1 cellular context compared by ENCODE assay signal in genomic region chr12:133130038-133130807, GRCh38.
TF ChIP-seq lines count a peak whose summit lies in the region.

ZNF10 (plus strand) TSS chr12:133130627; CDS start chr12:133144493, 13,866 bp downstream.
ZNF891 (minus strand) TSS chr12:133130274; CDS start chr12:133121918, 8,356 bp downstream.

TF ChIP-seq in HepG2, 621 proteins besides CTCF, POLR2A, EP300 and RAD21 (continued from another document and continues in another):
- TF ChIP-seq GMEB2 (CRISPR knock-in tag; IDR thresholded peaks at IDR 0.05; ENCODE audit: low read depth) (peak; percentile 94), TEAD2 (CRISPR knock-in tag; IDR thresholded peaks at IDR 0.05) (no peak), ZNF639 (CRISPR knock-in tag; conservative IDR thresholded peaks at IDR 0.05) (peak; percentile 95), TOPORS (CRISPR knock-in tag; IDR thresholded peaks at IDR 0.05) (no peak), MTERF4 (CRISPR knock-in tag; IDR thresholded peaks at IDR 0.05) (peak; percentile 38), CEBPB (IDR thresholded peaks at IDR 0.05; ENCODE audit: borderline replicate concordance, low read depth, low read length) (no peak), FOSL1 (CRISPR knock-in tag; IDR thresholded peaks at IDR 0.05; ENCODE audit: borderline replicate concordance) (no peak), GABPB1 (CRISPR knock-in tag; IDR thresholded peaks at IDR 0.05) (peak; percentile 93), ZC3H13 (CRISPR knock-in tag; IDR thresholded peaks at IDR 0.05) (peak; percentile 63; the same call in 1 of the 2 replicates), FOXO4 (CRISPR knock-in tag; conservative IDR thresholded peaks at IDR 0.05) (no peak), NFE2 (CRISPR knock-in tag; IDR thresholded peaks at IDR 0.05) (no peak), ZBTB42 (CRISPR knock-in tag; IDR thresholded peaks at IDR 0.05) (no peak), MIER2 (CRISPR knock-in tag; IDR thresholded peaks at IDR 0.05) (peak; percentile 13), TCF12 (IDR thresholded peaks at IDR 0.05) (no peak), TCF12 (CRISPR knock-in tag; IDR thresholded peaks at IDR 0.05) (no peak; the same call in 1 of the 2 replicates), MED1 (CRISPR knock-in tag; IDR thresholded peaks at IDR 0.05) (peak; percentile 31; the same call in 1 of the 2 replicates), MTA1 (CRISPR knock-in tag; IDR thresholded peaks at IDR 0.05; ENCODE audit: borderline replicate concordance) (peak; percentile 74), ARHGAP35 (CRISPR knock-in tag; IDR thresholded peaks at IDR 0.05; ENCODE audit: borderline replicate concordance) (peak; percentile 70), ZSCAN9 (CRISPR knock-in tag; IDR thresholded peaks at IDR 0.05; ENCODE audit: borderline replicate concordance) (peak; percentile 40; the same call in 1 of the 2 replicates), ZMAT5 (CRISPR knock-in tag; IDR thresholded peaks at IDR 0.05; ENCODE audit: borderline replicate concordance, low read depth) (no peak), ZBTB21 (CRISPR knock-in tag; IDR thresholded peaks at IDR 0.05) (peak; percentile 96), U2AF1 (optimal IDR thresholded peaks at IDR 0.05; ENCODE audit: low read depth, low read length) (no peak), ZNF292 (CRISPR knock-in tag; IDR thresholded peaks at IDR 0.05; ENCODE audit: borderline replicate concordance, low read depth) (peak; percentile 6; the same call in 1 of the 2 replicates), ZNF280D (CRISPR knock-in tag; IDR thresholded peaks at IDR 0.05) (peak; percentile 89), ZNF264 (CRISPR knock-in tag; IDR thresholded peaks at IDR 0.05) (peak; percentile 54; the same call in 1 of the 2 replicates), ZBTB20 (CRISPR knock-in tag; IDR thresholded peaks at IDR 0.05; ENCODE audit: borderline replicate concordance, low read depth) (0 out of 2 replicates have a peak, but pooled peaks have one; percentile 54), CBFB (CRISPR knock-in tag; IDR thresholded peaks at IDR 0.05) (peak; percentile 24; the same call in 1 of the 2 replicates), ZNF816 (CRISPR knock-in tag; IDR thresholded peaks at IDR 0.05; ENCODE audit: borderline replicate concordance) (no peak), ZNF224 (CRISPR knock-in tag; IDR thresholded peaks at IDR 0.05) (peak; percentile 80; the same call in 1 of the 2 replicates), MTA3 (CRISPR knock-in tag; IDR thresholded peaks at IDR 0.05) (no peak), KLF16 (CRISPR knock-in tag; IDR thresholded peaks at IDR 0.05) (peak in 1 of 2 experiments; percentile 87; a peak in 2 of 4 replicates), KLF9 (CRISPR knock-in tag; IDR thresholded peaks at IDR 0.05; ENCODE audit: low read depth) (peak; percentile 19; the same call in 1 of the 2 replicates), RARA (CRISPR knock-in tag; IDR thresholded peaks at IDR 0.05) (0 out of 2 replicates have a peak, but pooled peaks have one; percentile 7), BATF2 (CRISPR knock-in tag; IDR thresholded peaks at IDR 0.05) (no peak; the same call in 1 of the 2 replicates)
- TF ChIP-seq, protein P1, sequence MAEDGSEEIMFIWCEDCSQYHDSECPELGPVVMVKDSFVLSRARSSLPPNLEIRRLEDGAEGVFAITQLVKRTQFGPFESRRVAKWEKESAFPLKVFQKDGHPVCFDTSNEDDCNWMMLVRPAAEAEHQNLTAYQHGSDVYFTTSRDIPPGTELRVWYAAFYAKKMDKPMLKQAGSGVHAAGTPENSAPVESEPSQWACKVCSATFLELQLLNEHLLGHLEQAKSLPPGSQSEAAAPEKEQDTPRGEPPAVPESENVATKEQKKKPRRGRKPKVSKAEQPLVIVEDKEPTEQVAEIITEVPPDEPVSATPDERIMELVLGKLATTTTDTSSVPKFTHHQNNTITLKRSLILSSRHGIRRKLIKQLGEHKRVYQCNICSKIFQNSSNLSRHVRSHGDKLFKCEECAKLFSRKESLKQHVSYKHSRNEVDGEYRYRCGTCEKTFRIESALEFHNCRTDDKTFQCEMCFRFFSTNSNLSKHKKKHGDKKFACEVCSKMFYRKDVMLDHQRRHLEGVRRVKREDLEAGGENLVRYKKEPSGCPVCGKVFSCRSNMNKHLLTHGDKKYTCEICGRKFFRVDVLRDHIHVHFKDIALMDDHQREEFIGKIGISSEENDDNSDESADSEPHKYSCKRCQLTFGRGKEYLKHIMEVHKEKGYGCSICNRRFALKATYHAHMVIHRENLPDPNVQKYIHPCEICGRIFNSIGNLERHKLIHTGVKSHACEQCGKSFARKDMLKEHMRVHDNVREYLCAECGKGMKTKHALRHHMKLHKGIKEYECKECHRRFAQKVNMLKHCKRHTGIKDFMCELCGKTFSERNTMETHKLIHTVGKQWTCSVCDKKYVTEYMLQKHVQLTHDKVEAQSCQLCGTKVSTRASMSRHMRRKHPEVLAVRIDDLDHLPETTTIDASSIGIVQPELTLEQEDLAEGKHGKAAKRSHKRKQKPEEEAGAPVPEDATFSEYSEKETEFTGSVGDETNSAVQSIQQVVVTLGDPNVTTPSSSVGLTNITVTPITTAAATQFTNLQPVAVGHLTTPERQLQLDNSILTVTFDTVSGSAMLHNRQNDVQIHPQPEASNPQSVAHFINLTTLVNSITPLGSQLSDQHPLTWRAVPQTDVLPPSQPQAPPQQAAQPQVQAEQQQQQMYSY (CRISPR knock-in tag; IDR thresholded peaks at IDR 0.05) = no peak; the same call in none of the 2 replicates
- TF ChIP-seq, protein P2, sequence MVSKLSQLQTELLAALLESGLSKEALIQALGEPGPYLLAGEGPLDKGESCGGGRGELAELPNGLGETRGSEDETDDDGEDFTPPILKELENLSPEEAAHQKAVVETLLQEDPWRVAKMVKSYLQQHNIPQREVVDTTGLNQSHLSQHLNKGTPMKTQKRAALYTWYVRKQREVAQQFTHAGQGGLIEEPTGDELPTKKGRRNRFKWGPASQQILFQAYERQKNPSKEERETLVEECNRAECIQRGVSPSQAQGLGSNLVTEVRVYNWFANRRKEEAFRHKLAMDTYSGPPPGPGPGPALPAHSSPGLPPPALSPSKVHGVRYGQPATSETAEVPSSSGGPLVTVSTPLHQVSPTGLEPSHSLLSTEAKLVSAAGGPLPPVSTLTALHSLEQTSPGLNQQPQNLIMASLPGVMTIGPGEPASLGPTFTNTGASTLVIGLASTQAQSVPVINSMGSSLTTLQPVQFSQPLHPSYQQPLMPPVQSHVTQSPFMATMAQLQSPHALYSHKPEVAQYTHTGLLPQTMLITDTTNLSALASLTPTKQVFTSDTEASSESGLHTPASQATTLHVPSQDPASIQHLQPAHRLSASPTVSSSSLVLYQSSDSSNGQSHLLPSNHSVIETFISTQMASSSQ (IDR thresholded peaks at IDR 0.05; ENCODE audit: low read depth) = no peak; the same call in 1 of the 2 replicates
- TF ChIP-seq, protein P2 (CRISPR knock-in tag; IDR thresholded peaks at IDR 0.05; ENCODE audit: borderline replicate concordance) = peak; percentile 24; the same call in 1 of the 2 replicates
- TF ChIP-seq, protein P3, sequence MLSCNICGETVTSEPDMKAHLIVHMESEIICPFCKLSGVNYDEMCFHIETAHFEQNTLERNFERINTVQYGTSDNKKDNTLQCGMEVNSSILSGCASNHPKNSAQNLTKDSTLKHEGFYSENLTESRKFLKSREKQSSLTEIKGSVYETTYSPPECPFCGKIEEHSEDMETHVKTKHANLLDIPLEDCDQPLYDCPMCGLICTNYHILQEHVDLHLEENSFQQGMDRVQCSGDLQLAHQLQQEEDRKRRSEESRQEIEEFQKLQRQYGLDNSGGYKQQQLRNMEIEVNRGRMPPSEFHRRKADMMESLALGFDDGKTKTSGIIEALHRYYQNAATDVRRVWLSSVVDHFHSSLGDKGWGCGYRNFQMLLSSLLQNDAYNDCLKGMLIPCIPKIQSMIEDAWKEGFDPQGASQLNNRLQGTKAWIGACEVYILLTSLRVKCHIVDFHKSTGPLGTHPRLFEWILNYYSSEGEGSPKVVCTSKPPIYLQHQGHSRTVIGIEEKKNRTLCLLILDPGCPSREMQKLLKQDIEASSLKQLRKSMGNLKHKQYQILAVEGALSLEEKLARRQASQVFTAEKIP (CRISPR knock-in tag; IDR thresholded peaks at IDR 0.05; ENCODE audit: borderline replicate concordance) = no peak
- TF ChIP-seq, protein P4, sequence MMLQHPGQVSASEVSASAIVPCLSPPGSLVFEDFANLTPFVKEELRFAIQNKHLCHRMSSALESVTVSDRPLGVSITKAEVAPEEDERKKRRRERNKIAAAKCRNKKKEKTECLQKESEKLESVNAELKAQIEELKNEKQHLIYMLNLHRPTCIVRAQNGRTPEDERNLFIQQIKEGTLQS (CRISPR knock-in tag; IDR thresholded peaks at IDR 0.05) = no peak; the same call in none of the 2 replicates
